Comparison of ENCODE assay signal across 1 cellular context in the genomic region with DNA sequence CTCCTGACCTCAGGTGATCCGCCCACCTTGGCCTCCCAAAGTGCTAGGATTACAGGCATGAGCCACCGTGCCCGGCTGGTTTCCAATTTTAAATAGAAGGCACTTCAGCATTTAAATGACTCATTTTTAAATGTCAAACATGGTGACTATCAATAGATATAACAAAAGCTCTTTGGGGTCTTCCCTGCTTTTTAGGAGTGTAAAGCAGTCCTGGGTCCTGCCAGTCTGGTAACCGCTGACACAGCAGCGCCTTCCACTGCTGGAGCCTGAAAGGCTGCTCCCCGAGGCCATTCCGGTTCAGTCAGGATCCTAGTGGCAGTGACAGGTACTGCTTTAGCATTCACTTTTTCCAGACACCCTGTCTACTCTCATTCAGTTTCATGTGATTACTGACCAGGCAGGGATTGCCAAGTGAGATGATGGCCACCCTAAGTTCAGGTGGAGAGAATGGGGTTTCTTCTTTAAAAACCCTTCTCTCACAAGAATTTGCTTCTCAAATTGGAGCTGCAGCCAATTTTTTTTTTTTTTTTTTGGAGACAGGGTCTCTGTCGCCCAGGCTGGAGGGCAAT.
A peak's percentile ranks its signal among the peaks of the same experiment; 100 is the strongest.
TF ChIP-seq lines count a peak whose summit lies in the region.

No MANE protein-coding gene starts in this region.

TF ChIP-seq in HepG2, 621 proteins besides CTCF, POLR2A, EP300 and RAD21 (continued from another document and continues in another):
- TF ChIP-seq, protein P1, sequence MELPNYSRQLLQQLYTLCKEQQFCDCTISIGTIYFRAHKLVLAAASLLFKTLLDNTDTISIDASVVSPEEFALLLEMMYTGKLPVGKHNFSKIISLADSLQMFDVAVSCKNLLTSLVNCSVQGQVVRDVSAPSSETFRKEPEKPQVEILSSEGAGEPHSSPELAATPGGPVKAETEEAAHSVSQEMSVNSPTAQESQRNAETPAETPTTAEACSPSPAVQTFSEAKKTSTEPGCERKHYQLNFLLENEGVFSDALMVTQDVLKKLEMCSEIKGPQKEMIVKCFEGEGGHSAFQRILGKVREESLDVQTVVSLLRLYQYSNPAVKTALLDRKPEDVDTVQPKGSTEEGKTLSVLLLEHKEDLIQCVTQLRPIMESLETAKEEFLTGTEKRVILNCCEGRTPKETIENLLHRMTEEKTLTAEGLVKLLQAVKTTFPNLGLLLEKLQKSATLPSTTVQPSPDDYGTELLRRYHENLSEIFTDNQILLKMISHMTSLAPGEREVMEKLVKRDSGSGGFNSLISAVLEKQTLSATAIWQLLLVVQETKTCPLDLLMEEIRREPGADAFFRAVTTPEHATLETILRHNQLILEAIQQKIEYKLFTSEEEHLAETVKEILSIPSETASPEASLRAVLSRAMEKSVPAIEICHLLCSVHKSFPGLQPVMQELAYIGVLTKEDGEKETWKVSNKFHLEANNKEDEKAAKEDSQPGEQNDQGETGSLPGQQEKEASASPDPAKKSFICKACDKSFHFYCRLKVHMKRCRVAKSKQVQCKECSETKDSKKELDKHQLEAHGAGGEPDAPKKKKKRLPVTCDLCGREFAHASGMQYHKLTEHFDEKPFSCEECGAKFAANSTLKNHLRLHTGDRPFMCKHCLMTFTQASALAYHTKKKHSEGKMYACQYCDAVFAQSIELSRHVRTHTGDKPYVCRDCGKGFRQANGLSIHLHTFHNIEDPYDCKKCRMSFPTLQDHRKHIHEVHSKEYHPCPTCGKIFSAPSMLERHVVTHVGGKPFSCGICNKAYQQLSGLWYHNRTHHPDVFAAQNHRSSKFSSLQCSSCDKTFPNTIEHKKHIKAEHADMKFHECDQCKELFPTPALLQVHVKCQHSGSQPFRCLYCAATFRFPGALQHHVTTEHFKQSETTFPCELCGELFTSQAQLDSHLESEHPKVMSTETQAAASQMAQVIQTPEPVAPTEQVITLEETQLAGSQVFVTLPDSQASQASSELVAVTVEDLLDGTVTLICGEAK (IDR thresholded peaks at IDR 0.05) = no peak
- TF ChIP-seq, protein P1 (CRISPR knock-in tag; IDR thresholded peaks at IDR 0.05) = no peak
- TF ChIP-seq, protein P2, sequence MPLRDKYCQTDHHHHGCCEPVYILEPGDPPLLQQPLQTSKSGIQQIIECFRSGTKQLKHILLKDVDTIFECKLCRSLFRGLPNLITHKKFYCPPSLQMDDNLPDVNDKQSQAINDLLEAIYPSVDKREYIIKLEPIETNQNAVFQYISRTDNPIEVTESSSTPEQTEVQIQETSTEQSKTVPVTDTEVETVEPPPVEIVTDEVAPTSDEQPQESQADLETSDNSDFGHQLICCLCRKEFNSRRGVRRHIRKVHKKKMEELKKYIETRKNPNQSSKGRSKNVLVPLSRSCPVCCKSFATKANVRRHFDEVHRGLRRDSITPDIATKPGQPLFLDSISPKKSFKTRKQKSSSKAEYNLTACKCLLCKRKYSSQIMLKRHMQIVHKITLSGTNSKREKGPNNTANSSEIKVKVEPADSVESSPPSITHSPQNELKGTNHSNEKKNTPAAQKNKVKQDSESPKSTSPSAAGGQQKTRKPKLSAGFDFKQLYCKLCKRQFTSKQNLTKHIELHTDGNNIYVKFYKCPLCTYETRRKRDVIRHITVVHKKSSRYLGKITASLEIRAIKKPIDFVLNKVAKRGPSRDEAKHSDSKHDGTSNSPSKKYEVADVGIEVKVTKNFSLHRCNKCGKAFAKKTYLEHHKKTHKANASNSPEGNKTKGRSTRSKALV (CRISPR knock-in tag; IDR thresholded peaks at IDR 0.05) = 0 out of 2 replicates have a peak, but pooled peaks have one; percentile 32
- TF ChIP-seq HDAC2 (CRISPR knock-in tag; IDR thresholded peaks at IDR 0.05) (peak; percentile 59; the same call in 1 of the 2 replicates), MAFG (CRISPR knock-in tag; IDR thresholded peaks at IDR 0.05) (0 out of 2 replicates have a peak, but pooled peaks have one; percentile 41), NFIB (CRISPR knock-in tag; IDR thresholded peaks at IDR 0.05; ENCODE audit: borderline replicate concordance) (no peak), MED1 (CRISPR knock-in tag; IDR thresholded peaks at IDR 0.05) (peak; percentile 56; the same call in 1 of the 2 replicates), ZNF709 (CRISPR knock-in tag; IDR thresholded peaks at IDR 0.05) (no peak), ZNF614 (CRISPR knock-in tag; IDR thresholded peaks at IDR 0.05; ENCODE audit: borderline replicate concordance) (peak; percentile 72; the same call in 1 of the 2 replicates), ZNF790 (CRISPR knock-in tag; IDR thresholded peaks at IDR 0.05; ENCODE audit: borderline replicate concordance) (no peak), ZNF792 (CRISPR knock-in tag; IDR thresholded peaks at IDR 0.05) (0 out of 2 replicates have a peak, but pooled peaks have one; percentile 57), TSC22D2 (CRISPR knock-in tag; IDR thresholded peaks at IDR 0.05; ENCODE audit: borderline replicate concordance) (no peak), ELF3 (CRISPR knock-in tag; IDR thresholded peaks at IDR 0.05) (peak; percentile 62), ZC3H4 (CRISPR knock-in tag; IDR thresholded peaks at IDR 0.05; ENCODE audit: borderline replicate concordance) (no peak), ZNF598 (CRISPR knock-in tag; IDR thresholded peaks at IDR 0.05; ENCODE audit: borderline replicate concordance) (no peak; the same call in 1 of the 2 replicates), ZNF773 (CRISPR knock-in tag; IDR thresholded peaks at IDR 0.05; ENCODE audit: borderline replicate concordance) (no peak), ZNF264 (CRISPR knock-in tag; IDR thresholded peaks at IDR 0.05) (no peak; the same call in 1 of the 2 replicates), ATM (IDR thresholded peaks at IDR 0.05; ENCODE audit: borderline replicate concordance) (no peak), ERF (CRISPR knock-in tag; IDR thresholded peaks at IDR 0.05) (peak; percentile 86), NR2F1 (CRISPR knock-in tag; IDR thresholded peaks at IDR 0.05) (0 out of 4 replicates have a peak, but pooled peaks of 1 of the 2 experiments have one; percentile 33), ZFX (CRISPR knock-in tag; IDR thresholded peaks at IDR 0.05; ENCODE audit: low read depth) (peak; percentile 66; the same call in 1 of the 2 replicates), ZFY (CRISPR knock-in tag; IDR thresholded peaks at IDR 0.05) (peak; percentile 40; the same call in 1 of the 2 replicates), NBN (conservative IDR thresholded peaks at IDR 0.05) (no peak)
- TF ChIP-seq, protein P3, sequence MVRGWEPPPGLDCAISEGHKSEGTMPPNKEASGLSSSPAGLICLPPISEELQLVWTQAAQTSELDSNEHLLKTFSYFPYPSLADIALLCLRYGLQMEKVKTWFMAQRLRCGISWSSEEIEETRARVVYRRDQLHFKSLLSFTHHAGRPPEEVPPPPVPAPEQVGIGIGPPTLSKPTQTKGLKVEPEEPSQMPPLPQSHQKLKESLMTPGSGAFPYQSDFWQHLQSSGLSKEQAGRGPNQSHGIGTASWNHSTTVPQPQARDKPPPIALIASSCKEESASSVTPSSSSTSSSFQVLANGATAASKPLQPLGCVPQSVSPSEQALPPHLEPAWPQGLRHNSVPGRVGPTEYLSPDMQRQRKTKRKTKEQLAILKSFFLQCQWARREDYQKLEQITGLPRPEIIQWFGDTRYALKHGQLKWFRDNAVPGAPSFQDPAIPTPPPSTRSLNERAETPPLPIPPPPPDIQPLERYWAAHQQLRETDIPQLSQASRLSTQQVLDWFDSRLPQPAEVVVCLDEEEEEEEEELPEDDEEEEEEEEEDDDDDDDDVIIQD (CRISPR knock-in tag; IDR thresholded peaks at IDR 0.05; ENCODE audit: low read depth) = peak; percentile 58; the same call in 1 of the 2 replicates
- TF ChIP-seq, protein P4, sequence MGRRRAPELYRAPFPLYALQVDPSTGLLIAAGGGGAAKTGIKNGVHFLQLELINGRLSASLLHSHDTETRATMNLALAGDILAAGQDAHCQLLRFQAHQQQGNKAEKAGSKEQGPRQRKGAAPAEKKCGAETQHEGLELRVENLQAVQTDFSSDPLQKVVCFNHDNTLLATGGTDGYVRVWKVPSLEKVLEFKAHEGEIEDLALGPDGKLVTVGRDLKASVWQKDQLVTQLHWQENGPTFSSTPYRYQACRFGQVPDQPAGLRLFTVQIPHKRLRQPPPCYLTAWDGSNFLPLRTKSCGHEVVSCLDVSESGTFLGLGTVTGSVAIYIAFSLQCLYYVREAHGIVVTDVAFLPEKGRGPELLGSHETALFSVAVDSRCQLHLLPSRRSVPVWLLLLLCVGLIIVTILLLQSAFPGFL (CRISPR knock-in tag; IDR thresholded peaks at IDR 0.05) = no peak
- TF ChIP-seq, protein P5, sequence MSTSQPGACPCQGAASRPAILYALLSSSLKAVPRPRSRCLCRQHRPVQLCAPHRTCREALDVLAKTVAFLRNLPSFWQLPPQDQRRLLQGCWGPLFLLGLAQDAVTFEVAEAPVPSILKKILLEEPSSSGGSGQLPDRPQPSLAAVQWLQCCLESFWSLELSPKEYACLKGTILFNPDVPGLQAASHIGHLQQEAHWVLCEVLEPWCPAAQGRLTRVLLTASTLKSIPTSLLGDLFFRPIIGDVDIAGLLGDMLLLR (CRISPR knock-in tag; IDR thresholded peaks at IDR 0.05) = no peak
- TF ChIP-seq, protein P6, sequence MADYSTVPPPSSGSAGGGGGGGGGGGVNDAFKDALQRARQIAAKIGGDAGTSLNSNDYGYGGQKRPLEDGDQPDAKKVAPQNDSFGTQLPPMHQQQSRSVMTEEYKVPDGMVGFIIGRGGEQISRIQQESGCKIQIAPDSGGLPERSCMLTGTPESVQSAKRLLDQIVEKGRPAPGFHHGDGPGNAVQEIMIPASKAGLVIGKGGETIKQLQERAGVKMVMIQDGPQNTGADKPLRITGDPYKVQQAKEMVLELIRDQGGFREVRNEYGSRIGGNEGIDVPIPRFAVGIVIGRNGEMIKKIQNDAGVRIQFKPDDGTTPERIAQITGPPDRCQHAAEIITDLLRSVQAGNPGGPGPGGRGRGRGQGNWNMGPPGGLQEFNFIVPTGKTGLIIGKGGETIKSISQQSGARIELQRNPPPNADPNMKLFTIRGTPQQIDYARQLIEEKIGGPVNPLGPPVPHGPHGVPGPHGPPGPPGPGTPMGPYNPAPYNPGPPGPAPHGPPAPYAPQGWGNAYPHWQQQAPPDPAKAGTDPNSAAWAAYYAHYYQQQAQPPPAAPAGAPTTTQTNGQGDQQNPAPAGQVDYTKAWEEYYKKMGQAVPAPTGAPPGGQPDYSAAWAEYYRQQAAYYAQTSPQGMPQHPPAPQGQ (CRISPR knock-in tag; IDR thresholded peaks at IDR 0.05; ENCODE audit: borderline replicate concordance) = no peak
- TF ChIP-seq, protein P7, sequence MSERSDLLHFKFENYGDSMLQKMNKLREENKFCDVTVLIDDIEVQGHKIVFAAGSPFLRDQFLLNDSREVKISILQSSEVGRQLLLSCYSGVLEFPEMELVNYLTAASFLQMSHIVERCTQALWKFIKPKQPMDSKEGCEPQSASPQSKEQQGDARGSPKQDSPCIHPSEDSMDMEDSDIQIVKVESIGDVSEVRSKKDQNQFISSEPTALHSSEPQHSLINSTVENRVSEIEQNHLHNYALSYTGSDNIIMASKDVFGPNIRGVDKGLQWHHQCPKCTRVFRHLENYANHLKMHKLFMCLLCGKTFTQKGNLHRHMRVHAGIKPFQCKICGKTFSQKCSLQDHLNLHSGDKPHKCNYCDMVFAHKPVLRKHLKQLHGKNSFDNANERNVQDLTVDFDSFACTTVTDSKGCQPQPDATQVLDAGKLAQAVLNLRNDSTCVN (CRISPR knock-in tag; IDR thresholded peaks at IDR 0.05; ENCODE audit: borderline replicate concordance) = peak; percentile 53; the same call in 1 of the 2 replicates
- TF ChIP-seq, protein P8, sequence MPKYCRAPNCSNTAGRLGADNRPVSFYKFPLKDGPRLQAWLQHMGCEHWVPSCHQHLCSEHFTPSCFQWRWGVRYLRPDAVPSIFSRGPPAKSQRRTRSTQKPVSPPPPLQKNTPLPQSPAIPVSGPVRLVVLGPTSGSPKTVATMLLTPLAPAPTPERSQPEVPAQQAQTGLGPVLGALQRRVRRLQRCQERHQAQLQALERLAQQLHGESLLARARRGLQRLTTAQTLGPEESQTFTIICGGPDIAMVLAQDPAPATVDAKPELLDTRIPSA (CRISPR knock-in tag; IDR thresholded peaks at IDR 0.05; ENCODE audit: borderline replicate concordance) = no peak
- TF ChIP-seq, protein P9, sequence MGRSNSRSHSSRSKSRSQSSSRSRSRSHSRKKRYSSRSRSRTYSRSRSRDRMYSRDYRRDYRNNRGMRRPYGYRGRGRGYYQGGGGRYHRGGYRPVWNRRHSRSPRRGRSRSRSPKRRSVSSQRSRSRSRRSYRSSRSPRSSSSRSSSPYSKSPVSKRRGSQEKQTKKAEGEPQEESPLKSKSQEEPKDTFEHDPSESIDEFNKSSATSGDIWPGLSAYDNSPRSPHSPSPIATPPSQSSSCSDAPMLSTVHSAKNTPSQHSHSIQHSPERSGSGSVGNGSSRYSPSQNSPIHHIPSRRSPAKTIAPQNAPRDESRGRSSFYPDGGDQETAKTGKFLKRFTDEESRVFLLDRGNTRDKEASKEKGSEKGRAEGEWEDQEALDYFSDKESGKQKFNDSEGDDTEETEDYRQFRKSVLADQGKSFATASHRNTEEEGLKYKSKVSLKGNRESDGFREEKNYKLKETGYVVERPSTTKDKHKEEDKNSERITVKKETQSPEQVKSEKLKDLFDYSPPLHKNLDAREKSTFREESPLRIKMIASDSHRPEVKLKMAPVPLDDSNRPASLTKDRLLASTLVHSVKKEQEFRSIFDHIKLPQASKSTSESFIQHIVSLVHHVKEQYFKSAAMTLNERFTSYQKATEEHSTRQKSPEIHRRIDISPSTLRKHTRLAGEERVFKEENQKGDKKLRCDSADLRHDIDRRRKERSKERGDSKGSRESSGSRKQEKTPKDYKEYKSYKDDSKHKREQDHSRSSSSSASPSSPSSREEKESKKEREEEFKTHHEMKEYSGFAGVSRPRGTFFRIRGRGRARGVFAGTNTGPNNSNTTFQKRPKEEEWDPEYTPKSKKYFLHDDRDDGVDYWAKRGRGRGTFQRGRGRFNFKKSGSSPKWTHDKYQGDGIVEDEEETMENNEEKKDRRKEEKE (IDR thresholded peaks at IDR 0.05) = no peak
